2 cellular contexts compared by ENCODE assay signal in the genomic region with DNA sequence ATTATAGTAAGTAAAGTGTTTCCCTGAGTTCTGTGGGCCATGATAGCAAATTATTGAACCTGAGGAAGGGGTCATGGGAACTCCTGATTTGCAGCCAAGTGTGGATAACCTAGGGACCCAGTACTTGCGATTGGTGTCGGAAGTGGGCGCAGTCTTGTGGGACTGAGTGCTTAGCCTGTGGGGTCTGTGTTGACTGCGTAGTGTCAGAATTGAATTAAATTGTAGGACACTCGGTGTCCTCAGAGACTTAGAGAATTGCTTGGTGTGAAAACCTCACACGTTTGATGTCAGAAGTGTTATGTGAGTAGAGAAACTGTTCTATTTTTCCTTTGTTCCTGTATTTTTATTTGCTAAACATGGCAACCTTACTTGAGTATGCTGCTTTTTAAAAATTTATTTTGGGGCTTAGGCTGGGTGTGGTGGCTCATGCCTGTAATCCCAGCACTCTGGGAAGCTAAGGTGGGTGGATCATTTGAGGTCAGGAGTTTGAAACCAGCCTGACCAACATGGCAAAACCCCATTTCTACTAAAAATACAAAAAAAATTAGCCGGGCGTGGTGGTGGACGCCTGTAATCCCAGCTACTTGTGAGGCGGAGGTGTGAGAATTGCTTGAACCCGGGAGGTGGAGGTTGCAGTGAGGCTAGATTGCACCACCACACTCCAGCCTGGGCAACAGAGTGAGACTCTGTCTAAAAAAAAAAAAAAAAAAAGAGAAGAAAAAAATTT.
TF ChIP-seq lines count a peak whose summit lies in the region.

No MANE protein-coding gene starts in this region.

TF ChIP-seq in HEK293, 187 proteins besides CTCF, POLR2A, EP300 and RAD21:
- TF ChIP-seq, protein P1, sequence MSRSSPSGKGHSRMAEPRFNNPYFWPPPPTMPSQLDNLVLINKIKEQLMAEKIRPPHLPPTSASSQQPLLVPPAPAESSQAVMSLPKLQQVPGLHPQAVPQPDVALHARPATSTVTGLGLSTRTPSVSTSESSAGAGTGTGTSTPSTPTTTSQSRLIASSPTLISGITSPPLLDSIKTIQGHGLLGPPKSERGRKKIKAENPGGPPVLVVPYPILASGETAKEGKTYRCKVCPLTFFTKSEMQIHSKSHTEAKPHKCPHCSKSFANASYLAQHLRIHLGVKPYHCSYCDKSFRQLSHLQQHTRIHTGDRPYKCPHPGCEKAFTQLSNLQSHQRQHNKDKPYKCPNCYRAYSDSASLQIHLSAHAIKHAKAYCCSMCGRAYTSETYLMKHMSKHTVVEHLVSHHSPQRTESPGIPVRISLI (tag by site-specific recombination; IDR thresholded peaks at IDR 0.05), result 0 out of 2 replicates have a peak, but pooled peaks have one; percentile 48

TF ChIP-seq in GM12878, 131 proteins besides CTCF, POLR2A, EP300 and RAD21:
- TF ChIP-seq MTA2 (IDR thresholded peaks at IDR 0.05; ENCODE audit: low read depth), result peak; percentile 25; the same call in 1 of the 2 replicates
- TF ChIP-seq IKZF2 (IDR thresholded peaks at IDR 0.05), result peak; percentile 38 to 40; a peak in 1 of 4 replicates
- TF ChIP-seq MEF2B (IDR thresholded peaks at IDR 0.05; ENCODE audit: partially characterized antibody, poor library complexity, severe bottlenecking), result peak; percentile 30
